6 cellular contexts compared by ENCODE assay signal in genomic region chr10:133377818-133378250, GRCh38. TPM values are rescaled to one million over a fixed set of nuclear protein-coding genes. Genes with fewer than 3 reads are reported as not detected.
A peak's percentile ranks its signal among the peaks of the same experiment; 100 is the strongest.
DNase-seq lines count a peak whose midpoint lies in the region; ATAC-seq, FAIRE-seq and TF ChIP-seq lines count a peak whose summit lies in the region.

No MANE protein-coding gene starts in this region.

- CTCF ChIA-PET in activated B cell treated with CpG ODN at 0.5 μM for 24 hours (lab: Charles Lee) = interaction anchor here (1.9 kb wide), 1 partner anchor 48 kb away, joined by 5 read pairs; no protein-coding TSS in a partner anchor

- H3K27me3 ChIP-seq in right lobe of liver = no peaks in the 10 kb centered on the region

- no peak for FAIRE-seq in frontal cortex (lab: Jason Lieb, UNC)

- TF ChIP-seq CTCF in AG10803 (conservative IDR thresholded peaks at IDR 0.05; ENCODE audit: low read length) (no peak), activated B cell treated with CpG ODN at 0.5 μM for 24 hours (IDR thresholded peaks at IDR 0.05) (no peak), right lobe of liver (IDR thresholded peaks at IDR 0.05) (no peak)

- peaks cover 0 to 23% (median 7%) of the 10 kb centered on the region in 4 donors for H3K4me1 ChIP-seq in right lobe of liver

- H3K27me3 Mint-ChIP-seq in activated B cell treated with CpG ODN at 0.5 μM for 24 hours = no peaks in the 10 kb centered on the region

- no peaks in the 10 kb centered on the region for H3K9me3 Mint-ChIP-seq in activated B cell treated with CpG ODN at 0.5 μM for 24 hours

- intact Hi-C loops in activated B cell treated with CpG ODN at 0.5 μM for 24 hours (cut with micrococcal nuclease) = loop anchor here (5.0 to 10.0 kb wide), 2 partner anchors 51 to 1043 kb away; partner anchors contain the start of gene LRRC27
- intact Hi-C loops in right lobe of liver (cut with DNase I) = loop anchor here in 1 of 2 donors (10.0 kb wide), 1 partner anchor 53 kb away; no protein-coding TSS in a partner anchor

- no peaks in the 10 kb centered on the region for H3K36me3 ChIP-seq in right lobe of liver

- no peak for TF ChIP-seq POLR2A in right lobe of liver (IDR thresholded peaks at IDR 0.05)

- no peak overlapping the region for H3K27ac Mint-ChIP-seq in activated B cell treated with CpG ODN at 0.5 μM for 24 hours

- 30% methylated on average over 2 of the region's 20 CpGs for WGBS in right lobe of liver (ENCODE audit: insufficient coverage, low coverage, low lambda C conversion rate, missing lambda C conversion rate)

- H3K9me3 ChIP-seq in right lobe of liver = no peaks in the 10 kb centered on the region

- peak overlapping the region; percentile 87 for H3K4me3 Mint-ChIP-seq in activated B cell treated with CpG ODN at 0.5 μM for 24 hours

- ATAC-seq in activated B cell treated with CpG ODN at 0.5 μM for 24 hours (ENCODE audit: low read depth) (no peak), right lobe of liver (no peak)

- peak overlapping the region; percentile 76 for H3K4me3 ChIP-seq in AG10803 (ENCODE audit: low read length)
- peak overlapping the region; percentile 65 to 92 (median 77) for H3K4me3 ChIP-seq in right lobe of liver

- POLR2A ChIA-PET in activated B cell treated with CpG ODN at 0.5 μM for 24 hours (lab: Charles Lee) = interaction anchor here (1.4 to 6.6 kb wide), 4 partner anchors 12 to 20 kb away, joined by 3 to 52 read pairs (median 10); partner anchors contain the start of genes FUOM and MTG1

- H3K4me1 Mint-ChIP-seq in activated B cell treated with CpG ODN at 0.5 μM for 24 hours = peaks cover 47% of the 10 kb centered on the region

- DNase-seq in AG10803 (ENCODE audit: low read depth) (no peak), activated B cell treated with CpG ODN at 0.5 μM for 24 hours (no peak), right lobe of liver (peak in 2 of 3 donors; percentile 35 to 49), SW480 (ENCODE audit: low spot score) (no peak), NCI-H2171 treated with DMSO at 0.1 percent for 48 hours (lab: John Stamatoyannopoulos, UW) (no peak), frontal cortex (ENCODE audit: low spot score in 2 of 2) (no peak)

- H3K27ac ChIP-seq in right lobe of liver = peak overlapping the region; percentile 66 to 90 (median 86)

- H3K36me3 Mint-ChIP-seq in activated B cell treated with CpG ODN at 0.5 μM for 24 hours (ENCODE audit: low read depth) = peaks cover 12% of the 10 kb centered on the region

RNA-seq across cellular contexts. Expression of gene PAOX, which starts 1.2 kb away (rescaled TPM):
- total RNA-seq in activated B cell treated with CpG ODN at 0.5 μM for 24 hours = 14.1 and 16.9 TPM in 2 replicates
- 10 to 100 TPM in 4 of 6 experiments, 1 to 10 TPM in 2; 9.4 to 15.9 (median 11.9) TPM for total RNA-seq in right lobe of liver
- total RNA-seq in frontal cortex = 7.7 TPM

RNA-seq across cellular contexts. Expression of gene ECHS1, which starts 4.7 kb away (rescaled TPM):
- total RNA-seq in activated B cell treated with CpG ODN at 0.5 μM for 24 hours = 37.7 and 39.4 TPM in 2 replicates
- 100 to 1,000 TPM; 293 to 780 (median 436) TPM for total RNA-seq in right lobe of liver
- total RNA-seq in frontal cortex = 35.5 TPM

RNA-seq across cellular contexts. Expression of gene MTG1, which starts 16.1 kb away (rescaled TPM):
- total RNA-seq in activated B cell treated with CpG ODN at 0.5 μM for 24 hours = 67.6 and 83.1 TPM in 2 replicates
- 10 to 100 TPM; 25.1 to 45.7 (median 34.5) TPM for total RNA-seq in right lobe of liver
- total RNA-seq in frontal cortex = 21.2 TPM

RNA-seq across cellular contexts. Expression of gene FUOM, which starts 20.0 kb away (rescaled TPM):
- total RNA-seq in activated B cell treated with CpG ODN at 0.5 μM for 24 hours (37.2 and 39.1 TPM in 2 replicates), right lobe of liver (100 to 1,000 TPM in 4 of 6 experiments, 10 to 100 TPM in 2; 76.1 to 158 (median 124) TPM), frontal cortex (6.9 TPM)

RNA-seq across cellular contexts. Expression of gene PRAP1, which starts 30.7 kb away (rescaled TPM):
- total RNA-seq in activated B cell treated with CpG ODN at 0.5 μM for 24 hours = not detected in 2 replicates
- total RNA-seq in right lobe of liver = 100 to 1,000 TPM; 177 to 522 (median 298) TPM
- not detected for total RNA-seq in frontal cortex

Comparison
In these comparisons a context has a peak if more than half of its experiments do, and no peak if none do; other contexts are left out.
1. DNase-seq: peak in right lobe of liver (2 of 3); none in AG10803 (single experiment), activated B cell treated with CpG ODN at 0.5 μM for 24 hours (single experiment), SW480 (single experiment), NCI-H2171 treated with DMSO at 0.1 percent for 48 hours (single experiment) and frontal cortex (0 of 2).